10 cellular contexts compared by ENCODE assay signal in the genomic region with DNA sequence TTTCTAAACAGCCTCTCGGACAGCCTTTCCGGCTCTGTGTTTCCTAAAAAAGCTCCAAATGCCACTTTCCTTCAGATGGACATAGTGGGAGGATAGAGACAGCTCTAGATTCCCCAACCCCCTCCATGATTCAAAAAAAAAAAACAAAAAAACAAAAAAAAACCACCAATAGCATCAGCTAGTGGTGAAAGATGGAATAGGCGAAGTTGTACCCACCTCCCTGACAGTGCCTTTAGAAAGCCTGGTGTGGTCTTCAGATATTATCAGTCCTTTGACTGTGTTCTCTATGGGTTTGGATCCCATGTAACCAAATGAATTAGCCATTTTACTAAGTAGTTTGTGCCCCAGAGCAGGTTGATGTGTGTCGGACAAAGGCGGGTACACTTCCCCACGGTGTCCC.
DNase-seq lines count a peak whose midpoint lies in the region; ATAC-seq, FAIRE-seq and TF ChIP-seq lines count a peak whose summit lies in the region.
"Had no signal": no experiment of that assay in that cellular context is flagged by ENCODE, and none has a peak within 500 bp of the region (broad histone marks: within the 10 kb centered on the region; RNA-seq: fewer than 3 reads in every experiment).

No MANE protein-coding gene starts in this region.

- no peak overlapping the region for H3K4me2 ChIP-seq in H1 (ENCODE audit: insufficient read depth in 1 of 2, low read depth in 2 of 2, low read length in 2 of 2)

- H3K18ac ChIP-seq in H1 (ENCODE audit: extremely low read depth, low read length) = no peak overlapping the region

- H3K79me1 ChIP-seq in H1 (ENCODE audit: low read depth, low read length) = no peaks in the 10 kb centered on the region

- no peaks in the 10 kb centered on the region for H3K36me3 ChIP-seq in heart right ventricle
- no peaks in the 10 kb centered on the region for H3K36me3 ChIP-seq in right atrium auricular region
- no peaks in the 10 kb centered on the region for H3K36me3 ChIP-seq in H1 (ENCODE audit: control insufficient read depth in 2 of 4, insufficient read depth in 4 of 4, low read length in 3 of 4)
- no peaks in the 10 kb centered on the region for H3K36me3 ChIP-seq in upper lobe of right lung

- H3K27ac ChIP-seq in heart right ventricle (no peak overlapping the region), right atrium auricular region (no peak overlapping the region), H1 (ENCODE audit: low read depth, low read length) (no peak overlapping the region), upper lobe of right lung (no peak overlapping the region)

- no peak for TF ChIP-seq EP300 in H1 (IDR thresholded peaks at IDR 0.05; ENCODE audit: borderline replicate concordance in 1 of 2, low read depth in 2 of 2, low read length in 2 of 2)

- H3K23me2 ChIP-seq in H1 (ENCODE audit: low read depth, low read length) = no peaks in the 10 kb centered on the region; the same call in 1 of the 2 replicates

- H3K4me3 ChIP-seq in heart right ventricle (no peak overlapping the region), right atrium auricular region (no peak overlapping the region), H1 (ENCODE audit: extremely low read depth in 1 of 4, insufficient read depth in 2 of 4, low read depth in 3 of 4, low read length in 4 of 4) (no peak overlapping the region), upper lobe of right lung (no peak overlapping the region)

- H3K56ac ChIP-seq in H1 (replicated peaks; ENCODE audit: insufficient read length, low read depth, low read length) = no peak overlapping the region

- H3K27me3 ChIP-seq in heart right ventricle = peaks cover 0 to 69% (median 48%) of the 10 kb centered on the region in 7 donors
- H3K27me3 ChIP-seq in right atrium auricular region = no peaks in the 10 kb centered on the region
- H3K27me3 ChIP-seq in H1 (replicated peaks in 1 of 4; ENCODE audit: control insufficient read depth in 3 of 4, extremely low read depth in 1 of 4, insufficient read depth in 3 of 4, low read length in 3 of 4) = no peaks in the 10 kb centered on the region
- peaks cover 43% of the 10 kb centered on the region for H3K27me3 ChIP-seq in upper lobe of right lung

- ATAC-seq in heart right ventricle (no peak), upper lobe of right lung (no peak), HG02884 (IDR thresholded peaks at IDR 0.05; ENCODE audit: unreplicated experiment) (no peak)

- H3K79me2 ChIP-seq in H1 (ENCODE audit: control insufficient read depth in 1 of 2, insufficient read depth in 2 of 2, low read length in 2 of 2) = no peaks in the 10 kb centered on the region

- H3K4me1 ChIP-seq in heart right ventricle (peaks cover 0 to 5% (median 0%) of the 10 kb centered on the region in 9 donors), right atrium auricular region (no peaks in the 10 kb centered on the region), H1 (replicated peaks in 1 of 4; ENCODE audit: control insufficient read depth in 3 of 4, insufficient read depth in 4 of 4, low read length in 3 of 4) (no peaks in the 10 kb centered on the region), upper lobe of right lung (no peaks in the 10 kb centered on the region)

- POLR2A ChIA-PET in H1 (lab: Charles Lee; ENCODE audit: partially characterized antibody) = no interaction called here

- H3K9me3 ChIP-seq in heart right ventricle (peaks cover 0 to 7% (median 0%) of the 10 kb centered on the region in 11 donors), right atrium auricular region (peaks cover 0 to 7% of the 10 kb centered on the region in 2 donors), H1 (ENCODE audit: insufficient read depth in 2 of 2, low read depth in 1 of 2, low read length in 1 of 2) (no peaks in the 10 kb centered on the region), upper lobe of right lung (no peaks in the 10 kb centered on the region)

- H4K20me1 ChIP-seq in H1 (replicated peaks in 1 of 2; ENCODE audit: control insufficient read depth in 1 of 2, insufficient read depth in 2 of 2, low read length in 2 of 2) = no peaks in the 10 kb centered on the region

- no peak overlapping the region for H3K23ac ChIP-seq in H1 (ENCODE audit: insufficient read length)

- peak; percentile 21 to 27; a peak in 2 of 4 replicates for TF ChIP-seq RAD21 in H1 (IDR thresholded peaks at IDR 0.05 in 1 of 2, conservative IDR thresholded peaks at IDR 0.05 in 1 of 2; ENCODE audit: low read depth in 2 of 2, low read length in 2 of 2)

- H2BK20ac ChIP-seq in H1 (ENCODE audit: low read length) = no peak overlapping the region

- TF ChIP-seq POLR2A in H1 (IDR thresholded peaks at IDR 0.05; ENCODE audit: control extremely low read depth in 1 of 2, low read depth in 2 of 2, low read length in 2 of 2) = no peak

- 0 out of 2 replicates have a peak overlapping the region, but pooled peaks have one; percentile 9 for H2BK12ac ChIP-seq in H1 (ENCODE audit: low read depth, low read length)

- no peak overlapping the region for H3K9ac ChIP-seq in H1 (replicated peaks in 1 of 4; ENCODE audit: extremely low read depth in 1 of 4, low read depth in 3 of 4, low read length in 3 of 4)

- H2BK5ac ChIP-seq in H1 (ENCODE audit: low read depth, low read length) = no peak overlapping the region

- TF ChIP-seq CTCF in heart right ventricle (IDR thresholded peaks at IDR 0.05) (peak in 6 of 9 donors; percentile 16 to 32 (median 20)), right atrium auricular region (IDR thresholded peaks at IDR 0.05) (peak in 1 of 2 donors; percentile 13), H1 (IDR thresholded peaks at IDR 0.05; ENCODE audit: control extremely low read depth in 1 of 3, insufficient read depth in 1 of 3, low read depth in 1 of 3, low read length in 3 of 3) (peak in 2 of 3 experiments; percentile 31 to 68; a peak in 2 of 4 replicates), upper lobe of right lung (IDR thresholded peaks at IDR 0.05) (peak; percentile 25)

- H3K14ac ChIP-seq in H1 (ENCODE audit: insufficient read length) = no peak overlapping the region

- H2AFZ ChIP-seq in H1 (ENCODE audit: low read length) = no peak overlapping the region

- no peak overlapping the region for H4K8ac ChIP-seq in H1 (ENCODE audit: extremely low read depth, insufficient read depth, low read length)

- no peak overlapping the region for H2AK5ac ChIP-seq in H1 (ENCODE audit: low read depth, low read length)

- CTCF ChIA-PET in H1 (lab: Charles Lee; ENCODE audit: partially characterized antibody) = interaction anchor here (0.6 to 20.5 kb wide), 16 partner anchors 9 to 387 kb away, joined by 3 to 285 read pairs (median 5); no protein-coding TSS in a partner anchor

- intact Hi-C loops in heart right ventricle (cut with DNase I) = no loop called here
- intact Hi-C loops in upper lobe of right lung (cut with DNase I) = no loop called here

- no peak overlapping the region for H2BK120ac ChIP-seq in H1 (replicated peaks; ENCODE audit: low read depth, low read length)

- no peak overlapping the region for H4K5ac ChIP-seq in H1 (ENCODE audit: insufficient read length, low read depth, low read length)

- WGBS in heart right ventricle, 2 donors = 64 to 68% methylated on average over 6 of the region's 6 CpGs
- 77% methylated on average over 6 of the region's 6 CpGs; no CpG with 5 or more reads in 1 of the 2 experiments for WGBS in H1 (ENCODE audit: extremely low coverage in 1 of 2, insufficient coverage in 1 of 2, insufficient read length in 1 of 2, insufficient replicate concordance in 2 of 2, low coverage in 1 of 2, low lambda C conversion rate in 2 of 2, missing lambda C conversion rate in 1 of 2), 2 experiments

- H4K91ac ChIP-seq in H1 (replicated peaks; ENCODE audit: insufficient read length, low read length) = no peak overlapping the region

- no peak overlapping the region for H3K4ac ChIP-seq in H1 (replicated peaks; ENCODE audit: insufficient read length, low read depth, low read length)

- no peak overlapping the region for H2BK15ac ChIP-seq in H1 (ENCODE audit: low read length)

- peak; percentile 36 for FAIRE-seq in H1 (lab: Jason Lieb, UNC)

- DNase-seq in heart right ventricle = no peak
- no peak for DNase-seq in right atrium auricular region (ENCODE audit: low spot score)
- peak; percentile 4 for DNase-seq in NCI-H1694 treated with DMSO at 0.1 percent for 48 hours (lab: John Stamatoyannopoulos, UW)
- no peak for DNase-seq in H1 (ENCODE audit: low read depth in 1 of 2, low spot score in 2 of 2)
- DNase-seq in upper lobe of right lung = no peak
- DNase-seq in COR-L47 (lab: John Stamatoyannopoulos, UW) = no peak
- no peak for DNase-seq in NCI-H187 (lab: John Stamatoyannopoulos, UW)
- DNase-seq: activated effector memory CD4-positive, alpha-beta T cell treated with Interleukin-2 at 50 U/mL for 16 hours; naive B cell had no signal

TF ChIP-seq in H1, 55 proteins besides CTCF, POLR2A, EP300 and RAD21 (continues in another document):
- TF ChIP-seq, protein P1, sequence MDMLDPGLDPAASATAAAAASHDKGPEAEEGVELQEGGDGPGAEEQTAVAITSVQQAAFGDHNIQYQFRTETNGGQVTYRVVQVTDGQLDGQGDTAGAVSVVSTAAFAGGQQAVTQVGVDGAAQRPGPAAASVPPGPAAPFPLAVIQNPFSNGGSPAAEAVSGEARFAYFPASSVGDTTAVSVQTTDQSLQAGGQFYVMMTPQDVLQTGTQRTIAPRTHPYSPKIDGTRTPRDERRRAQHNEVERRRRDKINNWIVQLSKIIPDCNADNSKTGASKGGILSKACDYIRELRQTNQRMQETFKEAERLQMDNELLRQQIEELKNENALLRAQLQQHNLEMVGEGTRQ (IDR thresholded peaks at IDR 0.05; ENCODE audit: low read length) = no peak
- TF ChIP-seq TAF1 (IDR thresholded peaks at IDR 0.05; ENCODE audit: low read depth, low read length) = no peak
- no peak for TF ChIP-seq HDAC6 (IDR thresholded peaks at IDR 0.05; ENCODE audit: low read depth, low read length)
- TF ChIP-seq E2F6 (IDR thresholded peaks at IDR 0.05) = no peak
- no peak for TF ChIP-seq POU5F1 (IDR thresholded peaks at IDR 0.05; ENCODE audit: low read depth, low read length)
- TF ChIP-seq CHD1 (IDR thresholded peaks at IDR 0.05; ENCODE audit: low read depth, low read length) = no peak
- TF ChIP-seq ATF3 (IDR thresholded peaks at IDR 0.05; ENCODE audit: insufficient read depth, low read depth, low read length) = no peak
- TF ChIP-seq ASH2L (IDR thresholded peaks at IDR 0.05; ENCODE audit: low read length) = no peak
- no peak for TF ChIP-seq GTF2F1 (IDR thresholded peaks at IDR 0.05; ENCODE audit: borderline replicate concordance, low read depth, low read length)
- no peak for TF ChIP-seq PHF8 (conservative IDR thresholded peaks at IDR 0.05; ENCODE audit: low read depth, low read length)
- no peak for TF ChIP-seq CHD2 (IDR thresholded peaks at IDR 0.05; ENCODE audit: low read length)
